In the genomic region with DNA sequence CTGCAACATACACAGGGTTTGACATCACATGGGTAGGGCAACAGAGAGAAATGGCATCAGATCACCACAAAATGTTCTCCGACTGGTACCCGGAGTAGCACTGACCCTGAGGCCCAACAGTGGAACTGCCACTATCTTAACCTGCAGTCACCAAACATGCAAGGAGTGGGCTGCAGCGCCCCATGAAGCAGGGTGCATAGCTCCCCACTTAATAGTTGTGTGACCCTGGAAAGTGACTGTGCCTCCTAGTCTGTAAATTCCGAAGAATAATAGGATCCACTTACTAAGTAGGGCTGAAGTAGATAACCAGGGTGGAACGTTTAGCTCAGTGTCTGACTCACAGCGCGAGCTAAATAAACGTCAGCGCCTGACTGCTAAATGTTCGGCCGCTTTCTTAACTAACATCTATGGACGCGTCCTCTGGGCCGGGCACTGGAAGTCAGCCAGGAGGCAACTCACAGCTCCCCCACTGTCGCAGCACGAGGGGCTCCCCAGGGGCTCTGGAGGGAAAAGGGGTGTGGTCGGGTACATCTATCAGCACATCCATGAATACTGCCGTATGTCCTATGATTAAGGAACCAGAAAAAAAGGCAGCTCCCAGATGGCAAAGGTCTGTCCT, we compare ENCODE assay signal across 8 cellular contexts. TPM values are rescaled to one million over a fixed set of nuclear protein-coding genes. Genes with fewer than 3 reads are reported as not detected.
DNase-seq lines count a peak whose midpoint lies in the region; TF ChIP-seq lines count a peak whose summit lies in the region.

No MANE protein-coding gene starts in this region.

- no peaks in the 10 kb centered on the region for H3K4me1 ChIP-seq in iPS-18a (ENCODE audit: control insufficient read depth, low read depth, low read length)

- H3K4me3 ChIP-seq in GM12865 (ENCODE audit: low read depth, low read length), result peak overlapping the region; percentile 94
- peak overlapping the region; percentile 93 for H3K4me3 ChIP-seq in iPS-18a (ENCODE audit: low read length)

- TF ChIP-seq CTCF in GM12865 (IDR thresholded peaks at IDR 0.05; ENCODE audit: insufficient read depth, low read depth, low read length, missing control alignments), result no peak

- H3K36me3 ChIP-seq in iPS-18a (ENCODE audit: control insufficient read depth, low read depth, low read length), result peaks cover 16% of the 10 kb centered on the region

- H3K9me3 ChIP-seq in iPS-18a (ENCODE audit: control insufficient read depth, low read depth, low read length), result no peaks in the 10 kb centered on the region

- no peaks in the 10 kb centered on the region for H3K27me3 ChIP-seq in iPS-18a (ENCODE audit: control insufficient read depth, insufficient read depth, low read length)

- H3K27ac ChIP-seq in iPS-18a (ENCODE audit: low read length), result no peak overlapping the region

- DNase-seq in GM12865 (ENCODE audit: low read depth) (peak; percentile 16), M059J (ENCODE audit: low read depth) (peak; percentile 71), amniotic stem cell (lab: John Stamatoyannopoulos, UW) (peak; percentile 72), Ammon's horn (ENCODE audit: low spot score) (no peak), GDM1 (lab: John Stamatoyannopoulos, UW) (no peak), SW480 (ENCODE audit: low spot score) (no peak)
- peak; percentile 11 for DNase-seq in stimulated activated CD4-positive, alpha-beta T cell treated with anti-CD3 and anti-CD28 coated beads, Interleukin-2, amount 100 ng/mL, for 4 hours (ENCODE audit: low read depth)

- H3K9ac ChIP-seq in iPS-18a (ENCODE audit: low read length), result peak overlapping the region; percentile 80

RNA-seq across cellular contexts. Expression of a gene that starts 0.8 kb away (rescaled TPM):
- total RNA-seq in M059J (2014; rRNA removed; shearing (Covaris generic)), result 14.9 and 15.7 TPM in 2 replicates

RNA-seq across cellular contexts. Expression of a gene that starts 29.4 kb away (rescaled TPM):
- total RNA-seq in M059J (2014; rRNA removed; shearing (Covaris generic)), result not detected in 2 replicates

RNA-seq across cellular contexts. Expression of a gene that starts 33.4 kb away (rescaled TPM):
- 76.0 and 91.0 TPM in 2 replicates for total RNA-seq in M059J (2014; rRNA removed; shearing (Covaris generic))

Comparison
In these comparisons a context has a peak if more than half of its experiments do, and no peak if none do; other contexts are left out.
1. DNase-seq: peak in GM12865 (single experiment), M059J (single experiment), amniotic stem cell (single experiment) and stimulated activated CD4-positive, alpha-beta T cell treated with anti-CD3 and anti-CD28 coated beads, Interleukin-2, amount 100 ng/mL, for 4 hours (single experiment); none in Ammon's horn (single experiment), GDM1 (single experiment) and SW480 (single experiment).